ENCODE assay signal across 27 cellular contexts in the genomic region with DNA sequence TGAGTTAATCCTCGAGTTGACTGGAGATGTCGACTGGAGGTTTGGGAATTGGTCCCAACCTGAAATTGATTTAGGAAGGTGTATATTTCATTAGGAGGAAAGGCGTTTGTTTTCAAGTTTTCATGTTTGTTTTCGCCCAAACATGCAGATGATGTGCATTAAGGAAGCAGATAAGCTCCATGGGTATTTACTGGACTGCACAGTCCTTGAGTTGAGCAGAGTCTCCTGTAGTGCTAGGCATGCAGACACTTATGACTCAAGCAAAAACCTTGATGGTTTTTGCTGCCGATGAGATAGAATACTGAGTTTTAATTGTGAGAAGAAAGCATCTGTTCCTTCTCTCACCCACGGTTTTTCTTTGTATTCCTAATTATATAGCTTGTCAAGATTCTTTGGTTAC. TPM values are rescaled to one million over a fixed set of nuclear protein-coding genes. Genes with fewer than 3 reads are reported as not detected.
DNase-seq lines count a peak whose midpoint lies in the region; ATAC-seq, FAIRE-seq and TF ChIP-seq lines count a peak whose summit lies in the region.
"Had no signal": no experiment of that assay in that cellular context is flagged by ENCODE, and none has a peak within 500 bp of the region (broad histone marks: within the 10 kb centered on the region; RNA-seq: fewer than 3 reads in every experiment).

No MANE protein-coding gene starts in this region.

- DNase-seq in activated CD4-positive, alpha-beta T cell treated with anti-CD3 and anti-CD28 coated beads for 36 hours: no peak
- DNase-seq in activated CD4-positive, alpha-beta T cell treated with anti-CD3 and anti-CD28 coated beads, Interleukin-2, amount 10 ng/mL, durations not matched to agents 24 days and 14 days: no peak
- DNase-seq in CD4-positive, alpha-beta T cell: no peak
- DNase-seq in activated naive CD8-positive, alpha-beta T cell treated with anti-CD3 and anti-CD28 coated beads for 36 hours: no peak
- DNase-seq in iris pigment epithelial cell (ENCODE audit: low read depth): peak; percentile 40
- DNase-seq in frontal cortex (ENCODE audit: low spot score in 2 of 2): no peak
- DNase-seq in mucosa of descending colon: no peak
- DNase-seq in NAMALWA (ENCODE audit: low spot score): no peak
- DNase-seq: activated CD4-positive, alpha-beta T cell treated with anti-CD3 and anti-CD28 coated beads for 1 hour; erythroblast; heart right ventricle; left cardiac atrium; NCI-H2029 treated with DMSO at 0.1 percent for 48 hours; NCI-H774; right cardiac atrium; SJCRH30; stimulated activated CD4-positive, alpha-beta T cell treated with anti-CD3 and anti-CD28 coated beads, Interleukin-2, amount 100 ng/mL, for 48 hours; transverse colon had no signal

- H3K9me3 Mint-ChIP-seq in activated CD4-positive, alpha-beta T cell treated with anti-CD3 and anti-CD28 coated beads for 36 hours (ENCODE audit: low read depth): no peaks in the 10 kb centered on the region
- H3K9me3 Mint-ChIP-seq in activated CD4-positive, alpha-beta T cell treated with anti-CD3 and anti-CD28 coated beads, Interleukin-2, amount 10 ng/mL, durations not matched to agents 24 days and 14 days: no peaks in the 10 kb centered on the region
- no peaks in the 10 kb centered on the region for H3K9me3 Mint-ChIP-seq in CD4-positive, alpha-beta T cell
- peaks cover 2% of the 10 kb centered on the region for H3K9me3 Mint-ChIP-seq in activated naive CD8-positive, alpha-beta T cell treated with anti-CD3 and anti-CD28 coated beads for 36 hours
- H3K9me3 Mint-ChIP-seq: activated naive CD4-positive, alpha-beta T cell treated with anti-CD3 and anti-CD28 coated beads, Interleukin-2, amount 50 U/mL, for 72 hours; neural progenitor cell had no signal

- H3K4me1 Mint-ChIP-seq in activated CD4-positive, alpha-beta T cell treated with anti-CD3 and anti-CD28 coated beads for 36 hours: peaks cover 42% of the 10 kb centered on the region
- H3K4me1 Mint-ChIP-seq in activated CD4-positive, alpha-beta T cell treated with anti-CD3 and anti-CD28 coated beads, Interleukin-2, amount 10 ng/mL, durations not matched to agents 24 days and 14 days: peaks cover 15% of the 10 kb centered on the region
- peaks cover 65% of the 10 kb centered on the region for H3K4me1 Mint-ChIP-seq in CD4-positive, alpha-beta T cell (ENCODE audit: low read depth)
- peaks cover 45% of the 10 kb centered on the region for H3K4me1 Mint-ChIP-seq in activated naive CD8-positive, alpha-beta T cell treated with anti-CD3 and anti-CD28 coated beads for 36 hours

- H3K4me3 Mint-ChIP-seq in activated CD4-positive, alpha-beta T cell treated with anti-CD3 and anti-CD28 coated beads for 36 hours: no peak overlapping the region
- H3K4me3 Mint-ChIP-seq in activated CD4-positive, alpha-beta T cell treated with anti-CD3 and anti-CD28 coated beads, Interleukin-2, amount 10 ng/mL, durations not matched to agents 24 days and 14 days: no peak overlapping the region
- peak overlapping the region; percentile 3 for H3K4me3 Mint-ChIP-seq in CD4-positive, alpha-beta T cell
- no peak overlapping the region for H3K4me3 Mint-ChIP-seq in activated naive CD8-positive, alpha-beta T cell treated with anti-CD3 and anti-CD28 coated beads for 36 hours
- H3K4me3 Mint-ChIP-seq: neural progenitor cell had no signal

- no peaks in the 10 kb centered on the region for H3K4me1 ChIP-seq in mucosa of descending colon (ENCODE audit: low read depth)
- H3K4me1 ChIP-seq: HAP-1, heart right ventricle, SJCRH30, transverse colon had no signal

- H3K27me3 Mint-ChIP-seq in activated CD4-positive, alpha-beta T cell treated with anti-CD3 and anti-CD28 coated beads for 36 hours: no peaks in the 10 kb centered on the region
- H3K27me3 Mint-ChIP-seq in activated CD4-positive, alpha-beta T cell treated with anti-CD3 and anti-CD28 coated beads, Interleukin-2, amount 10 ng/mL, durations not matched to agents 24 days and 14 days: no peaks in the 10 kb centered on the region
- no peaks in the 10 kb centered on the region for H3K27me3 Mint-ChIP-seq in CD4-positive, alpha-beta T cell
- H3K27me3 Mint-ChIP-seq in activated naive CD8-positive, alpha-beta T cell treated with anti-CD3 and anti-CD28 coated beads for 36 hours: no peaks in the 10 kb centered on the region

- CTCF ChIA-PET in activated CD4-positive, alpha-beta T cell treated with anti-CD3 and anti-CD28 coated beads for 36 hours (lab: Charles Lee): no interaction called here
- CTCF ChIA-PET in CD4-positive, alpha-beta T cell (lab: Charles Lee): no interaction called here

- intact Hi-C loops in activated CD4-positive, alpha-beta T cell treated with anti-CD3 and anti-CD28 coated beads for 36 hours (cut with DNase I, micrococcal nuclease): no loop called here
- intact Hi-C loops in activated CD4-positive, alpha-beta T cell treated with anti-CD3 and anti-CD28 coated beads, Interleukin-2, amount 10 ng/mL, durations not matched to agents 24 days and 14 days (cut with micrococcal nuclease): no loop called here
- intact Hi-C loops in CD4-positive, alpha-beta T cell (cut with DNase I, micrococcal nuclease): no loop called here
- intact Hi-C loops in mucosa of descending colon (cut with DNase I, micrococcal nuclease): no loop called here

- no peak for TF ChIP-seq CTCF in CD4-positive, alpha-beta T cell (IDR thresholded peaks at IDR 0.05)
- no peak for TF ChIP-seq CTCF in mucosa of descending colon (IDR thresholded peaks at IDR 0.05)

- H3K36me3 Mint-ChIP-seq in activated CD4-positive, alpha-beta T cell treated with anti-CD3 and anti-CD28 coated beads for 36 hours (ENCODE audit: low read depth): peaks cover 60% of the 10 kb centered on the region
- H3K36me3 Mint-ChIP-seq in activated CD4-positive, alpha-beta T cell treated with anti-CD3 and anti-CD28 coated beads, Interleukin-2, amount 10 ng/mL, durations not matched to agents 24 days and 14 days (ENCODE audit: low read depth): peaks cover 54% of the 10 kb centered on the region
- H3K36me3 Mint-ChIP-seq in CD4-positive, alpha-beta T cell (ENCODE audit: low read depth): peaks cover 80% of the 10 kb centered on the region
- peaks cover 43% of the 10 kb centered on the region for H3K36me3 Mint-ChIP-seq in activated naive CD8-positive, alpha-beta T cell treated with anti-CD3 and anti-CD28 coated beads for 36 hours

- peak overlapping the region; percentile 55 for H3K27ac Mint-ChIP-seq in activated CD4-positive, alpha-beta T cell treated with anti-CD3 and anti-CD28 coated beads for 36 hours
- H3K27ac Mint-ChIP-seq in activated CD4-positive, alpha-beta T cell treated with anti-CD3 and anti-CD28 coated beads, Interleukin-2, amount 10 ng/mL, durations not matched to agents 24 days and 14 days: no peak overlapping the region
- H3K27ac Mint-ChIP-seq in CD4-positive, alpha-beta T cell: peak overlapping the region; percentile 93
- peak overlapping the region; percentile 28 for H3K27ac Mint-ChIP-seq in activated naive CD8-positive, alpha-beta T cell treated with anti-CD3 and anti-CD28 coated beads for 36 hours
- H3K27ac Mint-ChIP-seq: neural progenitor cell had no signal

- no peaks in the 10 kb centered on the region for H3K36me3 ChIP-seq in mucosa of descending colon (ENCODE audit: low read depth)
- H3K36me3 ChIP-seq: neural progenitor cell had no signal

- H3K9me3 ChIP-seq in CD4-positive, alpha-beta T cell (ENCODE audit: control insufficient read depth, low read length): no peaks in the 10 kb centered on the region
- H3K9me3 ChIP-seq in mucosa of descending colon: no peaks in the 10 kb centered on the region
- H3K9me3 ChIP-seq: A549, HAP-1, heart right ventricle, SJCRH30, transverse colon had no signal

- no peaks in the 10 kb centered on the region for H3K27me3 ChIP-seq in CD4-positive, alpha-beta T cell (ENCODE audit: control insufficient read depth, insufficient read depth, low read length)
- H3K27me3 ChIP-seq: heart right ventricle, neural progenitor cell, SJCRH30, transverse colon had no signal

- FAIRE-seq in frontal cortex (lab: Jason Lieb, UNC): no peak
- FAIRE-seq: A549, G401.6 had no signal

- H3K4me3 ChIP-seq in mucosa of descending colon: no peak overlapping the region
- H3K4me3 ChIP-seq: A549, HAP-1, heart right ventricle, neural progenitor cell, SJCRH30, transverse colon had no signal

- ATAC-seq in activated CD4-positive, alpha-beta T cell treated with anti-CD3 and anti-CD28 coated beads for 36 hours: no peak
- ATAC-seq in CD4-positive, alpha-beta T cell (ENCODE audit: poor library complexity): no peak
- no peak for ATAC-seq in mucosa of descending colon
- ATAC-seq: A549, heart right ventricle, left cardiac atrium, right cardiac atrium had no signal

- POLR2A ChIA-PET in activated CD4-positive, alpha-beta T cell treated with anti-CD3 and anti-CD28 coated beads for 36 hours (lab: Charles Lee): no interaction called here
- POLR2A ChIA-PET in CD4-positive, alpha-beta T cell (lab: Charles Lee): interaction anchor here (1.7 to 5.2 kb wide), 3 partner anchors 28 to 145 kb away, joined by 3 to 68 read pairs (median 10); a partner anchor contains a TSS

- H3K27ac ChIP-seq in CD4-positive, alpha-beta T cell (ENCODE audit: low read depth, low read length): peak overlapping the region; percentile 24
- H3K27ac ChIP-seq: A549, heart right ventricle, neural progenitor cell, SJCRH30, transverse colon had no signal

RNA-seq across cellular contexts. Expression of a gene that starts 27.9 kb away (rescaled TPM):
- 100 to 1,000 TPM in 1 of 2 experiments, 10 to 100 TPM in 1; 95.9 to 102 TPM for total RNA-seq in activated CD4-positive, alpha-beta T cell treated with anti-CD3 and anti-CD28 coated beads for 36 hours
- total RNA-seq in activated CD4-positive, alpha-beta T cell treated with anti-CD3 and anti-CD28 coated beads, Interleukin-2, amount 10 ng/mL, durations not matched to agents 24 days and 14 days: 100 and 103 TPM in 2 replicates
- total RNA-seq in CD4-positive, alpha-beta T cell: 100 to 1,000 TPM; 113 TPM
- 10 to 100 TPM; 71.0 to 75.8 TPM for total RNA-seq in activated naive CD8-positive, alpha-beta T cell treated with anti-CD3 and anti-CD28 coated beads for 36 hours
- total RNA-seq in frontal cortex (30.2 TPM), mucosa of descending colon (10 to 100 TPM; 66.8 to 87.4 (median 79.2) TPM)

RNA-seq across cellular contexts. Expression of a gene that starts 33.8 kb away (rescaled TPM):
- total RNA-seq in activated CD4-positive, alpha-beta T cell treated with anti-CD3 and anti-CD28 coated beads for 36 hours: not detected
- total RNA-seq in activated CD4-positive, alpha-beta T cell treated with anti-CD3 and anti-CD28 coated beads, Interleukin-2, amount 10 ng/mL, durations not matched to agents 24 days and 14 days: not detected in 2 replicates
- total RNA-seq in CD4-positive, alpha-beta T cell: not detected
- total RNA-seq in activated naive CD8-positive, alpha-beta T cell treated with anti-CD3 and anti-CD28 coated beads for 36 hours: not detected
- not detected for total RNA-seq in frontal cortex
- total RNA-seq in mucosa of descending colon: not detected
- total RNA-seq: activated naive CD4-positive, alpha-beta T cell treated with anti-CD3 and anti-CD28 coated beads, Interleukin-2, amount 50 U/mL, for 72 hours; fibroblast of villous mesenchyme; heart right ventricle; HT1080; left cardiac atrium; lung microvascular endothelial cell; right cardiac atrium; RPMI7951; SJCRH30; transverse colon had no signal

RNA-seq across cellular contexts. Expression of a gene that starts 59.1 kb away (rescaled TPM):
- total RNA-seq in activated CD4-positive, alpha-beta T cell treated with anti-CD3 and anti-CD28 coated beads for 36 hours: not detected
- 0.42 TPM in 1 of 2 replicates, not detected in the other for total RNA-seq in activated CD4-positive, alpha-beta T cell treated with anti-CD3 and anti-CD28 coated beads, Interleukin-2, amount 10 ng/mL, durations not matched to agents 24 days and 14 days
- total RNA-seq in CD4-positive, alpha-beta T cell: not detected
- total RNA-seq in activated naive CD8-positive, alpha-beta T cell treated with anti-CD3 and anti-CD28 coated beads for 36 hours: not detected
- 0.41 TPM for total RNA-seq in frontal cortex
- total RNA-seq in mucosa of descending colon: not detected
- total RNA-seq: fibroblast of villous mesenchyme, right cardiac atrium had no signal
